Comparison of ENCODE assay signal across 21 cellular contexts in the genomic region with DNA sequence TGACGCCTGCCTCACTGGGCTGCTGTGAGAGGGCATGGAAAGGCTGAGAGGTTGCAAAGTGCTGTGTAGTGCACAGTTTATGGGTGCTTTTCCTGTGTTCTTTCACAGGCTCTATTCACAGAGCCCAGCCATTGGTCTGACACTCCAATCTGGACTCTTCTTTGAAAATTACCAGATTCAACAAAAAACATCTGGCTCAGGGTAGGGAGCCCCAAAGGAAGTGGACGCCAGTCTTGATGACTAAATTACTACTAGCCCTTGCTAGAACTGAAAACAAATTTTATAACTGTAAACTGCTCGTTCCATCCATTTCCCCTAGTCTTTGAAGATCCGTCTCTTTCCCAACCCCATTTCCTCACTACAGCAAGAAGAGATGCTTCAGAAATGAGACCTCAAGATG.
A peak's percentile ranks its signal among the peaks of the same experiment; 100 is the strongest.
DNase-seq lines count a peak whose midpoint lies in the region; ATAC-seq and TF ChIP-seq lines count a peak whose summit lies in the region.
"Had no signal": no experiment of that assay in that cellular context is flagged by ENCODE, and none has a peak within 500 bp of the region (broad histone marks: within the 10 kb centered on the region; RNA-seq: fewer than 3 reads in every experiment).

No MANE protein-coding gene starts in this region.

- H3K4me2 ChIP-seq in GM23248 (ENCODE audit: unreplicated experiment) (no peak overlapping the region), neuronal stem cell (ENCODE audit: insufficient read depth, low read length, poor library complexity, severe bottlenecking) (no peak overlapping the region)
- H3K4me2 ChIP-seq: A549, GM23338 had no signal

- H3K9me2 ChIP-seq in GM23248 (ENCODE audit: insufficient read depth), result no peaks in the 10 kb centered on the region

- H2BK5ac ChIP-seq in neuronal stem cell (ENCODE audit: low read length), result no peak overlapping the region

- no peak overlapping the region for H4K91ac ChIP-seq in neuronal stem cell (ENCODE audit: low read depth, low read length, poor library complexity)

- no peak overlapping the region for H3K4me3 ChIP-seq in AG09309 (ENCODE audit: control insufficient read depth, low read depth, low read length)
- H3K4me3 ChIP-seq in GM23248, result no peak overlapping the region
- no peak overlapping the region for H3K4me3 ChIP-seq in fibroblast of pulmonary artery (replicated peaks; ENCODE audit: low read depth, low read length)
- H3K4me3 ChIP-seq in mucosa of descending colon, result no peak overlapping the region
- no peak overlapping the region for H3K4me3 ChIP-seq in neuronal stem cell (ENCODE audit: low read length in 2 of 2)
- H3K4me3 ChIP-seq: A549, adrenal gland, body of pancreas, GM12878, GM23338, right lobe of liver, vagina had no signal

- ATAC-seq in mucosa of descending colon, result peak; percentile 16
- ATAC-seq in GM19455 (IDR thresholded peaks at IDR 0.05; ENCODE audit: unreplicated experiment), result no peak
- ATAC-seq: A549; activated CD4-positive, CD25-positive, alpha-beta regulatory T cell treated with anti-CD3 and anti-CD28 coated beads, Interleukin-2, amount 50 U/mL, for 24 hours; body of pancreas; GM12878; Panc1; right lobe of liver had no signal

- H3F3A ChIP-seq in GM23248 (ENCODE audit: insufficient read depth), result no peaks in the 10 kb centered on the region

- H2BK15ac ChIP-seq in neuronal stem cell (ENCODE audit: low read length), result no peak overlapping the region

- H3K36me3 ChIP-seq in GM23248 (ENCODE audit: low read depth) (no peaks in the 10 kb centered on the region), mucosa of descending colon (ENCODE audit: low read depth) (no peaks in the 10 kb centered on the region), neuronal stem cell (replicated peaks in 1 of 2; ENCODE audit: control insufficient read depth in 2 of 2, insufficient read depth in 2 of 2, low read length in 2 of 2) (no peaks in the 10 kb centered on the region)
- H3K36me3 ChIP-seq: adrenal gland, right lobe of liver, vagina had no signal

- H4K8ac ChIP-seq in neuronal stem cell (ENCODE audit: low read depth, low read length), result no peak overlapping the region

- no peaks in the 10 kb centered on the region for H3K4me1 ChIP-seq in GM23248 (ENCODE audit: insufficient read depth)
- H3K4me1 ChIP-seq in mucosa of descending colon (ENCODE audit: low read depth), result no peaks in the 10 kb centered on the region
- H3K4me1 ChIP-seq in neuronal stem cell (ENCODE audit: control insufficient read depth in 2 of 2, insufficient read depth in 1 of 2, low read depth in 1 of 2, low read length in 2 of 2), result peaks cover 5 to 16% of the 10 kb centered on the region in 2 donors
- H3K4me1 ChIP-seq: A549, adrenal gland, body of pancreas, right lobe of liver had no signal

- H3K18ac ChIP-seq in neuronal stem cell (ENCODE audit: low read length), result no peak overlapping the region

- in situ Hi-C loops in GM23248 (cut with MboI), result no loop called here

- H3K79me1 ChIP-seq in neuronal stem cell (ENCODE audit: low read depth, low read length), result no peaks in the 10 kb centered on the region

- H2AK5ac ChIP-seq in neuronal stem cell (ENCODE audit: low read depth, low read length), result no peak overlapping the region

- H3K79me2 ChIP-seq in GM23248 (ENCODE audit: insufficient read depth), result no peaks in the 10 kb centered on the region

- no peak overlapping the region for H2AFZ ChIP-seq in GM23248
- no peak overlapping the region for H2AFZ ChIP-seq in neuronal stem cell (ENCODE audit: low read length)

- no peak overlapping the region for H2BK12ac ChIP-seq in neuronal stem cell (ENCODE audit: low read length)

- no peak overlapping the region for H2BK120ac ChIP-seq in neuronal stem cell (ENCODE audit: low read depth, low read length)

- 9 to 10% methylated on average over 4 of the region's 4 CpGs for WGBS in GM23248 (ENCODE audit: low coverage in 1 of 2, low lambda C conversion rate in 2 of 2, missing lambda C conversion rate in 2 of 2), 2 experiments
- WGBS in neuronal stem cell (ENCODE audit: extremely low coverage in 2 of 2, insufficient read length in 2 of 2, insufficient replicate concordance in 1 of 2), 2 donors, result no CpG with 5 or more reads among the region's 4 CpGs

- H4K20me1 ChIP-seq in GM23248 (ENCODE audit: insufficient read depth), result no peaks in the 10 kb centered on the region

- DNase-seq in AG09309 (ENCODE audit: low read depth) (peak; percentile 4), GM23248 (peak; percentile 35), fibroblast of pulmonary artery (ENCODE audit: low read depth) (peak; percentile 16), mucosa of descending colon (no peak), neuronal stem cell (ENCODE audit: low spot score) (no peak), substantia nigra (lab: John Stamatoyannopoulos, UW) (no peak), NCI-H1694 treated with DMSO at 0.1 percent for 48 hours (lab: John Stamatoyannopoulos, UW) (no peak)
- DNase-seq: activated CD4-positive, alpha-beta T cell treated with anti-CD3 and anti-CD28 coated beads, Interleukin-2, amount 50 U/mL, for 48 hours; activated naive CD4-positive, alpha-beta T cell treated with Interleukin-2 at 50 U/mL for 16 hours; adrenal gland; body of pancreas; DND-41; NCI-H510A treated with DMSO at 0.1 percent for 48 hours; right lobe of liver had no signal

- H3K9me3 ChIP-seq in GM23248 (ENCODE audit: low read depth) (no peaks in the 10 kb centered on the region), mucosa of descending colon (no peaks in the 10 kb centered on the region), neuronal stem cell (replicated peaks in 1 of 2; ENCODE audit: control insufficient read depth in 2 of 2, insufficient read depth in 1 of 2, low read depth in 1 of 2, low read length in 2 of 2) (no peaks in the 10 kb centered on the region)
- H3K9me3 ChIP-seq: A549, adrenal gland, body of pancreas, right lobe of liver, vagina had no signal

- H3K4ac ChIP-seq in neuronal stem cell (ENCODE audit: low read length), result no peak overlapping the region

- TF ChIP-seq CTCF in AG09309 (IDR thresholded peaks at IDR 0.05; ENCODE audit: control insufficient read depth, insufficient read depth, low read depth, low read length, missing control alignments), result no peak
- no peak for TF ChIP-seq CTCF in fibroblast of pulmonary artery (IDR thresholded peaks at IDR 0.05; ENCODE audit: low read length, missing control alignments)
- no peak for TF ChIP-seq CTCF in mucosa of descending colon (IDR thresholded peaks at IDR 0.05)

- H3K27ac ChIP-seq in GM23248 (no peak overlapping the region), neuronal stem cell (replicated peaks; ENCODE audit: low read length) (no peak overlapping the region), substantia nigra (ENCODE audit: low read depth, low read length, poor library complexity, severe bottlenecking) (no peak overlapping the region)
- H3K27ac ChIP-seq: A549, adrenal gland, body of pancreas, right lobe of liver, vagina had no signal

- H3K27me3 ChIP-seq in GM23248 (replicated peaks; ENCODE audit: insufficient read depth) (peaks cover 8% of the 10 kb centered on the region; the same call in 1 of the 2 replicates), neuronal stem cell (ENCODE audit: control insufficient read depth in 3 of 3, insufficient read depth in 3 of 3, low read depth in 1 of 3, low read length in 3 of 3) (no peaks in the 10 kb centered on the region)
- H3K27me3 ChIP-seq: adrenal gland, body of pancreas, right lobe of liver, vagina had no signal

- H3K23ac ChIP-seq in neuronal stem cell (ENCODE audit: low read depth, low read length, poor library complexity), result no peak overlapping the region

- intact Hi-C loops in mucosa of descending colon (cut with DNase I, micrococcal nuclease), result no loop called here

- no peak overlapping the region for H3K14ac ChIP-seq in neuronal stem cell (ENCODE audit: low read length)

- H3K9ac ChIP-seq in GM23248 (no peak overlapping the region), neuronal stem cell (ENCODE audit: low read depth, low read length, poor library complexity) (no peak overlapping the region)

Comparison
In these comparisons a context has a peak if more than half of its experiments do, and no peak if none do; other contexts are left out.
1. DNase-seq: peak in AG09309 (single experiment), GM23248 (single experiment) and fibroblast of pulmonary artery (single experiment); none in mucosa of descending colon (0 of 3), neuronal stem cell (single experiment), substantia nigra (0 of 49) and NCI-H1694 treated with DMSO at 0.1 percent for 48 hours (single experiment).